8 cellular contexts compared by ENCODE assay signal in the genomic region with DNA sequence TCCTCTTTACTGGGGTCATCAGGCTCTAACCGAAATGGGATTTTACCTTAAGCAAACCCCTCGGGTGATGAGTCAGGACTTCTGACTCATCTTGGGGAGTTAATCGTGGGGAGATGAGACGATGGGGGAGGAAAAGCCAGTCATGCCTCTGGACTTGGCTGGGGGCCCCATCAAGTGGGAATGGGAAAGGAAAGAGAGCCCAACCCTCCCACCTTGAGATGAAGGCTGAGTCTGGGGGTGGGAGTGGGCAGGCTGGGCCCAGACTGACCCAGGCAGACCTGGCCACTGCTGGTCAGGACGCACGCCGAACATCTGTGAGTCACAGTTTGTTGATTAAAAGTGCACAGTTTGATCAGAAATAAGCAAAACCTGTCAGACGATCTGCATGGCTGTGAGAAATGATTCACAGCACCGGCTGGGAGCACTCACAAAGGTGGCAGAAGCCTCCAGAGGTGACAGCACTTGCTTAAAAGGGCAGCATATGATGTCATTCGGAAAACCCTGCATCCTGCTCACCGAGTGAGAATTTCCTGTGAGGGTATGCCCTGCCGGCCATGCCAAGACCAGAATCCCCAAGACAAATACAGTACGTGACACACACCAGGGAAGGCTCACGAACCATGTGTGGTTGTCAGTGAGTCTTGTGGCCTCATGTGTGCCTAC. TPM values are rescaled to one million over a fixed set of nuclear protein-coding genes. Genes with fewer than 3 reads are reported as not detected.
DNase-seq lines count a peak whose midpoint lies in the region; ATAC-seq, FAIRE-seq and TF ChIP-seq lines count a peak whose summit lies in the region.

No MANE protein-coding gene starts in this region.

- H3K27me3 Mint-ChIP-seq in activated CD4-positive, alpha-beta memory T cell treated with anti-CD3 and anti-CD28 coated beads for 36 hours: no peaks in the 10 kb centered on the region

- H3K9me3 ChIP-seq in tibial nerve: no peaks in the 10 kb centered on the region

- H3K9me3 Mint-ChIP-seq in activated CD4-positive, alpha-beta memory T cell treated with anti-CD3 and anti-CD28 coated beads for 36 hours: no peaks in the 10 kb centered on the region

- WGBS in tibial nerve, 2 donors: 60 to 61% methylated on average over 14 of the region's 14 CpGs

- peaks cover 0 to 56% (median 0%) of the 10 kb centered on the region in 3 donors for H3K36me3 ChIP-seq in tibial nerve

- intact Hi-C loops in activated CD4-positive, alpha-beta memory T cell treated with anti-CD3 and anti-CD28 coated beads for 36 hours (cut with micrococcal nuclease): loop anchor here (1.0 to 2.0 kb wide), 3 partner anchors 41 to 115 kb away; a partner anchor contains a TSS

- POLR2A ChIA-PET in activated CD4-positive, alpha-beta memory T cell treated with anti-CD3 and anti-CD28 coated beads for 36 hours (lab: Charles Lee): no interaction called here

- DNase-seq in AG20443 (ENCODE audit: low spot score) (peak; percentile 86), GM19239 (ENCODE audit: insufficient read length, low spot score) (peak; percentile 70), glomerular visceral epithelial cell (ENCODE audit: extremely low spot score) (peak; percentile 98), tibial nerve (ENCODE audit: low spot score in 2 of 2) (no peak), OCI-M1 (lab: John Stamatoyannopoulos, UW) (no peak)
- DNase-seq in activated CD4-positive, alpha-beta memory T cell treated with anti-CD3 and anti-CD28 coated beads for 36 hours: peak; percentile 80
- peak; percentile 6 to 8 for DNase-seq in stimulated activated CD8-positive, alpha-beta memory T cell treated with anti-CD3 and anti-CD28 coated beads, Interleukin-15, amount 100 ng/mL, for 4 hours (ENCODE audit: low read depth in 2 of 2)

- FAIRE-seq in GM19239 (lab: Jason Lieb, UNC): no peak

- no peak overlapping the region for H3K4me3 ChIP-seq in tibial nerve

- H3K36me3 Mint-ChIP-seq in activated CD4-positive, alpha-beta memory T cell treated with anti-CD3 and anti-CD28 coated beads for 36 hours: no peaks in the 10 kb centered on the region

- H3K27ac Mint-ChIP-seq in activated CD4-positive, alpha-beta memory T cell treated with anti-CD3 and anti-CD28 coated beads for 36 hours: peak overlapping the region; percentile 85

- peaks cover 26% of the 10 kb centered on the region for H3K4me1 Mint-ChIP-seq in activated CD4-positive, alpha-beta memory T cell treated with anti-CD3 and anti-CD28 coated beads for 36 hours (ENCODE audit: low read depth)

- CTCF ChIA-PET in activated CD4-positive, alpha-beta memory T cell treated with anti-CD3 and anti-CD28 coated beads for 36 hours (lab: Charles Lee): no interaction called here

- H3K4me1 ChIP-seq in tibial nerve: peaks cover 0 to 22% (median 0%) of the 10 kb centered on the region in 4 donors

- no peak for TF ChIP-seq CTCF in tibial nerve (IDR thresholded peaks at IDR 0.05)

- peak; percentile 58 for ATAC-seq in HG03139 (IDR thresholded peaks at IDR 0.05; ENCODE audit: unreplicated experiment)

- TF ChIP-seq POLR2A in tibial nerve (IDR thresholded peaks at IDR 0.05): no peak

- TF ChIP-seq EP300 in tibial nerve (IDR thresholded peaks at IDR 0.05): peak in 1 of 2 donors; percentile 32

- H3K4me3 Mint-ChIP-seq in activated CD4-positive, alpha-beta memory T cell treated with anti-CD3 and anti-CD28 coated beads for 36 hours: peak overlapping the region; percentile 34

- H3K27ac ChIP-seq in tibial nerve: no peak overlapping the region

- H3K27me3 ChIP-seq in tibial nerve: no peaks in the 10 kb centered on the region

RNA-seq across cellular contexts. Expression of a gene that starts 50.0 kb away (rescaled TPM):
- 10 to 100 TPM; 24.0 to 25.8 TPM for total RNA-seq in activated CD4-positive, alpha-beta memory T cell treated with anti-CD3 and anti-CD28 coated beads for 36 hours
- 10 to 100 TPM; 21.6 to 28.4 (median 25.7) TPM for total RNA-seq in tibial nerve

Comparison
In these comparisons a context has a peak if more than half of its experiments do, and no peak if none do; other contexts are left out.
1. DNase-seq: peak in AG20443 (single experiment), GM19239 (single experiment), activated CD4-positive, alpha-beta memory T cell treated with anti-CD3 and anti-CD28 coated beads for 36 hours (single experiment), glomerular visceral epithelial cell (single experiment) and stimulated activated CD8-positive, alpha-beta memory T cell treated with anti-CD3 and anti-CD28 coated beads, Interleukin-15, amount 100 ng/mL, for 4 hours (2 of 2); none in tibial nerve (0 of 2) and OCI-M1 (single experiment).